In genomic region chr14:68770553-68771286, GRCh38 we compare ENCODE assay signal across 1 cellular context.
TF ChIP-seq lines count a peak whose summit lies in the region.

No MANE protein-coding gene starts in this region.

TF ChIP-seq in IMR-90, 13 proteins besides CTCF, POLR2A, EP300 and RAD21:
- no peak for TF ChIP-seq RCOR1 (IDR thresholded peaks at IDR 0.05; ENCODE audit: insufficient replicate concordance, low read length)
- TF ChIP-seq NFE2L2 (IDR thresholded peaks at IDR 0.05; ENCODE audit: low read depth, low read length): no peak
- no peak for TF ChIP-seq CHD1 (IDR thresholded peaks at IDR 0.05; ENCODE audit: low read depth, low read length)
- no peak for TF ChIP-seq ELK1 (IDR thresholded peaks at IDR 0.05; ENCODE audit: borderline replicate concordance, low read depth, low read length)
- no peak for TF ChIP-seq USF2 (IDR thresholded peaks at IDR 0.05; ENCODE audit: low read depth, low read length)
- no peak for TF ChIP-seq MXI1 (IDR thresholded peaks at IDR 0.05; ENCODE audit: borderline replicate concordance, low read depth, low read length)
- no peak for TF ChIP-seq CEBPB (IDR thresholded peaks at IDR 0.05; ENCODE audit: low read depth, low read length)
- TF ChIP-seq RFX5 (IDR thresholded peaks at IDR 0.05; ENCODE audit: low read depth, low read length): no peak
- no peak for TF ChIP-seq SMC3 (IDR thresholded peaks at IDR 0.05; ENCODE audit: low read depth, low read length)
- TF ChIP-seq BHLHE40 (IDR thresholded peaks at IDR 0.05; ENCODE audit: low read depth, low read length): no peak
- TF ChIP-seq MAFK (IDR thresholded peaks at IDR 0.05; ENCODE audit: low read depth, low read length): no peak
- no peak for TF ChIP-seq MAZ (IDR thresholded peaks at IDR 0.05; ENCODE audit: borderline replicate concordance, low read depth, low read length)
- no peak for TF ChIP-seq FOS (IDR thresholded peaks at IDR 0.05; ENCODE audit: low read depth, low read length)
